9 cellular contexts compared by ENCODE assay signal in genomic region chr16:84600343-84601229, GRCh38. TPM values are rescaled to one million over a fixed set of nuclear protein-coding genes. Genes with fewer than 3 reads are reported as not detected.
DNase-seq lines count a peak whose midpoint lies in the region; ATAC-seq and TF ChIP-seq lines count a peak whose summit lies in the region.
"Had no signal": no experiment of that assay in that cellular context is flagged by ENCODE, and none has a peak within 500 bp of the region (broad histone marks: within the 10 kb centered on the region; RNA-seq: fewer than 3 reads in every experiment).

No MANE protein-coding gene starts in this region.

- no peaks in the 10 kb centered on the region for H3K9me3 ChIP-seq in mucosa of descending colon

- DNase-seq in Kasumi-1 (lab: John Stamatoyannopoulos, UW) (peak; percentile 68 to 80), mucosa of descending colon (peak in 1 of 3 donors; percentile 33), SK-N-DZ (ENCODE audit: low spot score) (no peak), COR-L47 (lab: John Stamatoyannopoulos, UW) (no peak), G401 (ENCODE audit: low spot score) (no peak)
- no peak for DNase-seq in activated naive CD8-positive, alpha-beta T cell treated with anti-CD3 and anti-CD28 coated beads, Interleukin-2, amount 50 U/mL, for 24 hours

- in situ Hi-C loops in G401 (cut with HindIII; ENCODE audit: low sequenced_read_pairs), result no loop called here

- peaks cover 25% of the 10 kb centered on the region for H3K4me1 ChIP-seq in mucosa of descending colon (ENCODE audit: low read depth)
- H3K4me1 ChIP-seq: parathyroid adenoma had no signal

- H3K27ac Mint-ChIP-seq in activated naive CD8-positive, alpha-beta T cell treated with anti-CD3 and anti-CD28 coated beads, Interleukin-2, amount 50 U/mL, for 24 hours, result peak overlapping the region; percentile 98

- intact Hi-C loops in mucosa of descending colon (cut with DNase I, micrococcal nuclease), result no loop called here

- no peak for TF ChIP-seq CTCF in mucosa of descending colon (IDR thresholded peaks at IDR 0.05)

- no peaks in the 10 kb centered on the region for H3K36me3 ChIP-seq in mucosa of descending colon (ENCODE audit: low read depth)

- H3K4me1 Mint-ChIP-seq in activated naive CD8-positive, alpha-beta T cell treated with anti-CD3 and anti-CD28 coated beads, Interleukin-2, amount 50 U/mL, for 24 hours, result peaks cover 92% of the 10 kb centered on the region

- H3K4me3 Mint-ChIP-seq in activated naive CD8-positive, alpha-beta T cell treated with anti-CD3 and anti-CD28 coated beads, Interleukin-2, amount 50 U/mL, for 24 hours, result peak overlapping the region; percentile 77

- no peaks in the 10 kb centered on the region for H3K27me3 Mint-ChIP-seq in activated naive CD8-positive, alpha-beta T cell treated with anti-CD3 and anti-CD28 coated beads, Interleukin-2, amount 50 U/mL, for 24 hours

- peak; percentile 59 for ATAC-seq in GM18498 (IDR thresholded peaks at IDR 0.05; ENCODE audit: unreplicated experiment)
- ATAC-seq in GM21576 (IDR thresholded peaks at IDR 0.05; ENCODE audit: unreplicated experiment), result peak; percentile 63
- peak; percentile 61 for ATAC-seq in activated naive CD8-positive, alpha-beta T cell treated with anti-CD3 and anti-CD28 coated beads, Interleukin-2, amount 50 U/mL, for 24 hours
- peak; percentile 66 for ATAC-seq in mucosa of descending colon

- H3K9me3 Mint-ChIP-seq in activated naive CD8-positive, alpha-beta T cell treated with anti-CD3 and anti-CD28 coated beads, Interleukin-2, amount 50 U/mL, for 24 hours, result no peaks in the 10 kb centered on the region

- peaks cover 39% of the 10 kb centered on the region for H3K36me3 Mint-ChIP-seq in activated naive CD8-positive, alpha-beta T cell treated with anti-CD3 and anti-CD28 coated beads, Interleukin-2, amount 50 U/mL, for 24 hours (ENCODE audit: low read depth)

- H3K4me3 ChIP-seq in mucosa of descending colon, result no peak overlapping the region

RNA-seq across cellular contexts. Expression of gene COTL1, which starts 17.3 kb away (rescaled TPM):
- total RNA-seq in mucosa of descending colon, result 100 to 1,000 TPM in 1 of 3 donors, 10 to 100 TPM in 2; 52.8 to 120 (median 56.8) TPM
- 5.3 and 6.3 TPM in 2 replicates for polyA plus RNA-seq in SK-N-DZ (2014; cell fraction: cytosol; rRNA removed)
- polyA plus RNA-seq in SK-N-DZ (2014; cell fraction: nucleus; rRNA removed), result 1.8 and 2.8 TPM in 2 replicates
- total RNA-seq in G401 (2014; rRNA removed; shearing (Covaris generic)), result 69.0 and 79.9 TPM in 2 replicates

RNA-seq across cellular contexts. Expression of gene KLHL36, which starts 47.7 kb away (rescaled TPM):
- total RNA-seq in mucosa of descending colon, result 10 to 100 TPM; 47.5 to 60.3 (median 59.2) TPM
- 2.6 and 4.0 TPM in 2 replicates for polyA plus RNA-seq in SK-N-DZ (2014; cell fraction: cytosol; rRNA removed)
- polyA plus RNA-seq in SK-N-DZ (2014; cell fraction: nucleus; rRNA removed), result 4.2 and 7.4 TPM in 2 replicates
- 29.7 and 35.2 TPM in 2 replicates for total RNA-seq in G401 (2014; rRNA removed; shearing (Covaris generic))

Comparison
In these comparisons a context has a peak if more than half of its experiments do, and no peak if none do; other contexts are left out.
1. DNase-seq: peak in Kasumi-1 (2 of 2); none in activated naive CD8-positive, alpha-beta T cell treated with anti-CD3 and anti-CD28 coated beads, Interleukin-2, amount 50 U/mL, for 24 hours (single experiment), SK-N-DZ (single experiment), COR-L47 (single experiment) and G401 (single experiment).
2. Peak in every context shown above with its lines, with median percentiles within 50 percentile points of each other: ATAC-seq.